Comparison of ENCODE assay signal across 34 cellular contexts in genomic region chr1:221694109-221694508, GRCh38.
"Had no signal": no experiment of that assay in that cellular context is flagged by ENCODE, and none has a peak within 500 bp of the region (broad histone marks: within the 10 kb centered on the region; RNA-seq: fewer than 3 reads in every experiment).

No MANE protein-coding gene starts in this region.

- DNase-seq: Kasumi-1, MG63, MV-4-11, NCI-H1048, NCI-H1092, NCI-H1092 treated with DMSO at 0.1 percent for 48 hours, NCI-H1105, NCI-H1105 treated with DMSO at 0.1 percent for 48 hours, NCI-H1417, NCI-H1417 treated with DMSO at 0.1 percent for 48 hours, NCI-H1436, NCI-H1436 treated with DMSO at 0.1 percent for 48 hours, NCI-H146, NCI-H1694, NCI-H1694 treated with DMSO at 0.1 percent for 48 hours, NCI-H187, NCI-H187 treated with DMSO at 0.1 percent for 48 hours, NCI-H1930, NCI-H2029, NCI-H2029 treated with DMSO at 0.1 percent for 48 hours, NCI-H2081, NCI-H2081 treated with DMSO at 0.1 percent for 48 hours, NCI-H2107, NCI-H2171, NCI-H2171 treated with DMSO at 0.1 percent for 48 hours, NCI-H2227 treated with DMSO at 0.1 percent for 48 hours, NCI-H226, NCI-H345, NCI-H446 treated with DMSO at 0.1 percent for 48 hours, NCI-H510A, NCI-H510A treated with DMSO at 0.1 percent for 48 hours, NCI-H524, NCI-H524 treated with DMSO at 0.1 percent for 48 hours, NCI-H526 had no signal

- H3K27me3 ChIP-seq: MG63 had no signal

- H3K4me3 ChIP-seq: MG63 had no signal

- H3K36me3 ChIP-seq: MG63 had no signal
